ENCODE assay signal across 16 cellular contexts in the genomic region with DNA sequence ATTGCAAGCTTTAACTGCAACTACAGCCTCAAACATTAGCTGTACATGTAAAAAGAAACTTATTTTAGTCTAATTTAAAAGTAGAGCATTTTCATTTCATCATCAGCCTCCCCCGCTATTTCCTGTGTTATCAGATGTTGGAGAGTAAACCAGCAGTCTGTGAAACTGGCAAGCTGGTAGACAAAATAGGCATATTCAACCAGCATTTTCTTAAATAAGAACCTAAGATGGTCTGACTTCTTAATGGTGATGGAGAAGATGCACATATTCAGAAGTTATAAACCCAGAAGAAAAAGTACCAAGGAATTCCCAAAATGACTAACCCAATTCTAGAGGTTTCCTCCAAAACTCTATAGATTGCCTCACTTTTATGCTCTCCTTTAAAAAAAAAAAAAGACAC. TPM values are rescaled to one million over a fixed set of nuclear protein-coding genes. Genes with fewer than 3 reads are reported as not detected.
DNase-seq lines count a peak whose midpoint lies in the region; ATAC-seq, FAIRE-seq and TF ChIP-seq lines count a peak whose summit lies in the region.
"Had no signal": no experiment of that assay in that cellular context is flagged by ENCODE, and none has a peak within 500 bp of the region (broad histone marks: within the 10 kb centered on the region; RNA-seq: fewer than 3 reads in every experiment).

No MANE protein-coding gene starts in this region.

- peak; percentile 85 for FAIRE-seq in GM12892 (lab: Jason Lieb, UNC)
- FAIRE-seq: TTC549 had no signal

- H3K4me3 ChIP-seq in CD4-positive, alpha-beta memory T cell (ENCODE audit: low read length in 2 of 2): no peak overlapping the region
- H3K4me3 ChIP-seq in HAP-1: no peak overlapping the region
- H3K4me3 ChIP-seq: heart left ventricle, suprapubic skin had no signal

- H3K9me3 ChIP-seq in CD4-positive, alpha-beta memory T cell (ENCODE audit: control insufficient read depth in 1 of 2, low read length in 2 of 2): no peaks in the 10 kb centered on the region
- no peaks in the 10 kb centered on the region for H3K9me3 ChIP-seq in HAP-1
- H3K9me3 ChIP-seq: heart left ventricle, suprapubic skin had no signal

- intact Hi-C loops in CD4-positive, alpha-beta memory T cell (cut with micrococcal nuclease): no loop called here

- POLR2A ChIA-PET in CD4-positive, alpha-beta memory T cell (lab: Charles Lee; ENCODE audit: partially characterized antibody): no interaction called here
- POLR2A ChIA-PET in T-cell (lab: Charles Lee): interaction anchor here in 1 of 2 donors (0.6 kb wide), 2 partner anchors 39 to 230 kb away, joined by 3 to 4 read pairs; no protein-coding TSS in a partner anchor

- H3K27ac Mint-ChIP-seq in CD4-positive, alpha-beta memory T cell: peak overlapping the region in 4 of 7 donors; percentile 2 to 52 (median 14)
- H3K27ac Mint-ChIP-seq in T-cell: peak overlapping the region; percentile 74 to 84
- H3K27ac Mint-ChIP-seq: CD4-positive, alpha-beta T cell; nephron progenitor cell had no signal

- DNase-seq in CD4-positive, alpha-beta memory T cell: peak in 3 of 5 donors; percentile 3 to 10 (median 3)
- DNase-seq in GM12892 (ENCODE audit: insufficient read length) (no peak), T-cell (peak in 2 of 34 experiments; percentile 13 to 22), erythroblast (lab: John Stamatoyannopoulos, UW) (peak; percentile 35 to 62), HAP-1 (ENCODE audit: low spot score in 2 of 2) (no peak), ACHN (no peak), NCI-H1417 (lab: John Stamatoyannopoulos, UW) (no peak), SW480 (ENCODE audit: low spot score) (no peak)
- DNase-seq: CD4-positive, alpha-beta T cell; central memory CD4-positive, alpha-beta T cell; heart left ventricle; NCI-H446 treated with DMSO at 0.1 percent for 48 hours; nephron progenitor cell had no signal

- no peaks in the 10 kb centered on the region for H3K27me3 ChIP-seq in CD4-positive, alpha-beta memory T cell (ENCODE audit: insufficient read depth, low read length)
- H3K27me3 ChIP-seq in HAP-1 (ENCODE audit: low read depth): no peaks in the 10 kb centered on the region
- H3K27me3 ChIP-seq: heart left ventricle, suprapubic skin had no signal

- H3K4me1 Mint-ChIP-seq in CD4-positive, alpha-beta memory T cell: peaks cover 7 to 16% (median 13%) of the 10 kb centered on the region in 4 donors
- H3K4me1 Mint-ChIP-seq in T-cell: peaks cover 20 to 37% (median 20%) of the 10 kb centered on the region in 3 donors

- no peak overlapping the region for H3K27ac ChIP-seq in CD4-positive, alpha-beta memory T cell (ENCODE audit: low read depth, low read length)
- H3K27ac ChIP-seq: suprapubic skin had no signal

- H3K36me3 Mint-ChIP-seq in CD4-positive, alpha-beta memory T cell: no peaks in the 10 kb centered on the region
- H3K36me3 Mint-ChIP-seq in T-cell: peaks cover 2% of the 10 kb centered on the region

- H3K4me1 ChIP-seq in CD4-positive, alpha-beta memory T cell (ENCODE audit: insufficient read depth, low read length): peaks cover 12% of the 10 kb centered on the region
- H3K4me1 ChIP-seq in HAP-1: no peaks in the 10 kb centered on the region
- H3K4me1 ChIP-seq: suprapubic skin had no signal

- peaks cover 0 to 2% (median 0%) of the 10 kb centered on the region in 8 donors for H3K9me3 Mint-ChIP-seq in CD4-positive, alpha-beta memory T cell
- H3K9me3 Mint-ChIP-seq in T-cell: no peaks in the 10 kb centered on the region
- H3K9me3 Mint-ChIP-seq: CD4-positive, alpha-beta T cell; nephron progenitor cell had no signal

- no peak for TF ChIP-seq POLR2A in GM12892 (IDR thresholded peaks at IDR 0.05; ENCODE audit: low read depth, low read length)
- no peak for TF ChIP-seq POLR2A in erythroblast (IDR thresholded peaks at IDR 0.05; ENCODE audit: low read length)

- no peaks in the 10 kb centered on the region for H3K27me3 Mint-ChIP-seq in CD4-positive, alpha-beta memory T cell
- no peaks in the 10 kb centered on the region for H3K27me3 Mint-ChIP-seq in T-cell
- H3K27me3 Mint-ChIP-seq: CD4-positive, alpha-beta T cell had no signal

- peak overlapping the region in 5 of 8 donors; percentile 10 to 63 (median 44) for H3K4me3 Mint-ChIP-seq in CD4-positive, alpha-beta memory T cell
- H3K4me3 Mint-ChIP-seq in T-cell: peak overlapping the region; percentile 0 to 31 (median 12)
- H3K4me3 Mint-ChIP-seq: CD4-positive, alpha-beta T cell; nephron progenitor cell had no signal

- in situ Hi-C loops in HAP-1 (cut with MboI; ENCODE audit: low sequenced_read_pairs) (no loop called here), ACHN (cut with HindIII; ENCODE audit: low pct_ligation_motif_present, low pct_unique_long_range_greater_than_20kb, low sequenced_read_pairs) (no loop called here)

- no peaks in the 10 kb centered on the region for H3K36me3 ChIP-seq in CD4-positive, alpha-beta memory T cell (ENCODE audit: insufficient read depth, low read length)
- no peaks in the 10 kb centered on the region for H3K36me3 ChIP-seq in HAP-1 (replicated peaks)
- H3K36me3 ChIP-seq: heart left ventricle, suprapubic skin had no signal

- CTCF ChIA-PET in CD4-positive, alpha-beta memory T cell (lab: Charles Lee; ENCODE audit: partially characterized antibody): no interaction called here
- CTCF ChIA-PET in T-cell (lab: Charles Lee): interaction anchor here in 1 of 2 donors (0.6 to 1.0 kb wide), 2 partner anchors 43 to 49 kb away, joined by 3 read pairs; no protein-coding TSS in a partner anchor

- peak in 3 of 4 experiments; percentile 43 to 56 (median 45) for ATAC-seq in T-cell (replicated peaks in 1 of 4)
- ATAC-seq: heart left ventricle, sciatic nerve had no signal

RNA-seq across cellular contexts. Expression of gene PIK3AP1, which starts 24.9 kb away (rescaled TPM):
- 1 to 10 TPM; 1.7 to 2.6 TPM for total RNA-seq in CD4-positive, alpha-beta memory T cell
- polyA plus RNA-seq in CD4-positive, alpha-beta memory T cell: 1 to 10 TPM; 1.1 to 1.3 TPM
- polyA plus RNA-seq in GM12892 (2012; ENCODE audit: missing spikeins): 115 TPM
- 1 to 10 TPM; 4.9 to 9.5 (median 7.9) TPM for total RNA-seq in T-cell

Comparison
In these comparisons a context has a peak if more than half of its experiments do, and no peak if none do; other contexts are left out.
1. DNase-seq: peak in CD4-positive, alpha-beta memory T cell (3 of 5) and erythroblast (2 of 2); none in GM12892 (single experiment), HAP-1 (0 of 2), ACHN (single experiment), NCI-H1417 (0 of 3) and SW480 (single experiment).